In the genomic region with DNA sequence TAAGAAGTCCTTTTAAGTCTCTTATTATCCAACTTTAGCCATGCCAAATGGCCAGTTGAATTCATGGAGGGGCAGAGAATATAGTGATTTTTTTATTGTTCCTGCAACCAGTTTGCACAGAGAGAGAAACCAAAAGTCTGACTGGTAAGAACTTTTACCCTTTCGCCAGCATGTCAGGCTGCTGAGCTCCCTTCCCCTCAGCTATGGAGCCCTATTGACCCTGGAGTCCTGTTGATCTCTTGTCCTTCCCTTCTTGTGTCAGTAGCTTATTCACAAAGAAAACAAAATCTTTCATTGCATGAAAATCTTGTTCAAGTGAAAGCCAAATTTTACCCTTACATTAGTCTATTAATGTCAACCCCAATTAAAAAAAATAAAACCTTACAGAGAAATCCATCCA, we compare ENCODE assay signal across 1 cellular context.
TF ChIP-seq lines count a peak whose summit lies in the region.

No MANE protein-coding gene starts in this region.

TF ChIP-seq in K562, 482 proteins besides CTCF, POLR2A, EP300 and RAD21 (continued from another document):
- TF ChIP-seq, protein P1, sequence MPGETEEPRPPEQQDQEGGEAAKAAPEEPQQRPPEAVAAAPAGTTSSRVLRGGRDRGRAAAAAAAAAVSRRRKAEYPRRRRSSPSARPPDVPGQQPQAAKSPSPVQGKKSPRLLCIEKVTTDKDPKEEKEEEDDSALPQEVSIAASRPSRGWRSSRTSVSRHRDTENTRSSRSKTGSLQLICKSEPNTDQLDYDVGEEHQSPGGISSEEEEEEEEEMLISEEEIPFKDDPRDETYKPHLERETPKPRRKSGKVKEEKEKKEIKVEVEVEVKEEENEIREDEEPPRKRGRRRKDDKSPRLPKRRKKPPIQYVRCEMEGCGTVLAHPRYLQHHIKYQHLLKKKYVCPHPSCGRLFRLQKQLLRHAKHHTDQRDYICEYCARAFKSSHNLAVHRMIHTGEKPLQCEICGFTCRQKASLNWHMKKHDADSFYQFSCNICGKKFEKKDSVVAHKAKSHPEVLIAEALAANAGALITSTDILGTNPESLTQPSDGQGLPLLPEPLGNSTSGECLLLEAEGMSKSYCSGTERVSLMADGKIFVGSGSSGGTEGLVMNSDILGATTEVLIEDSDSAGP (CRISPR knock-in tag; IDR thresholded peaks at IDR 0.05): no peak
- no peak for TF ChIP-seq NFRKB (IDR thresholded peaks at IDR 0.05; ENCODE audit: low read depth)
- TF ChIP-seq FOXJ3 (CRISPR knock-in tag; IDR thresholded peaks at IDR 0.05): no peak
- TF ChIP-seq ZNF239 (CRISPR knock-in tag; IDR thresholded peaks at IDR 0.05): no peak
- TF ChIP-seq SMAD1 (IDR thresholded peaks at IDR 0.05; ENCODE audit: low read depth, low read length, partially characterized antibody): no peak
- no peak for TF ChIP-seq TBP (optimal IDR thresholded peaks at IDR 0.05; ENCODE audit: low read depth, low read length)
